7 cellular contexts compared by ENCODE assay signal in the genomic region with DNA sequence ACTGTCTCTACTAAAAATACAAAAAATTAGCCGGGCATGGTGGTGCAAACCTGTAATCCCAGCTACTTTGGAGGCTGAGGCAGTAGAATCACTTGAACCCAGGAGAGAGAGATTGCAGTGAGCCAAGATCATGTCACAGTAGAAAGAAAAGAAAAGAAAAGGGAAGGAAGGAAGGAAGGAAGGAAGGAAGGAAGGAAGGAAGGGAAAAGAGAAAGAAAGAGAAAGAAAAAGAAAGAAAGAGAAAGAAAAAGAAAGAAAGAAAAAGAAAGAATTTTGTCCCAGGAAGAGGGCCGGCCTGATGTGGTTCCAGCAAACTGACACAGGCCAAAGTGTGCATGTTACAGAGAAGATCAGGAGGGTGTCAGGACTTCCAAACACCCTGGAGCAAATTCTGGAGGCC.
DNase-seq lines count a peak whose midpoint lies in the region; ATAC-seq, FAIRE-seq and TF ChIP-seq lines count a peak whose summit lies in the region.
"Not testable (repeated sequence)": the region's sequence is repeated elsewhere in the genome, so short reads cannot be mapped to it uniquely, and the experiment has no call there.

No MANE protein-coding gene starts in this region.

- POLR2A ChIA-PET in activated CD4-positive, alpha-beta memory T cell treated with anti-CD3 and anti-CD28 coated beads for 36 hours (lab: Charles Lee), result not testable (repeated sequence)

- H3K36me3 ChIP-seq in CD4-positive, CD25-positive, alpha-beta regulatory T cell (ENCODE audit: control insufficient read depth, insufficient read depth, low read length), result peaks cover 38% of the 10 kb centered on the region
- H3K36me3 ChIP-seq in astrocyte (ENCODE audit: insufficient read depth, low read length), result peaks cover 18% of the 10 kb centered on the region

- peak overlapping the region in 2 of 3 donors; percentile 8 to 58 for H3K27ac Mint-ChIP-seq in CD4-positive, CD25-positive, alpha-beta regulatory T cell
- H3K27ac Mint-ChIP-seq in T-helper 1 cell treated with Interleukin-12 subunit alpha and Interleukin-12 subunit beta and Interleukin-4 antibody, amounts not matched to agents 30 μg/mL and 1 μg/mL, for 36 hours, result peak overlapping the region; percentile 18
- peak overlapping the region; percentile 38 for H3K27ac Mint-ChIP-seq in activated CD4-positive, alpha-beta memory T cell treated with anti-CD3 and anti-CD28 coated beads for 36 hours
- peak overlapping the region; percentile 1 for H3K27ac Mint-ChIP-seq in activated T-cell treated with anti-CD3 and anti-CD28 coated beads, Interleukin-2, amount 50 U/mL, for 72 hours
- H3K27ac Mint-ChIP-seq in astrocyte (ENCODE audit: unreplicated experiment); endothelial cell (ENCODE audit: unreplicated experiment): not testable (repeated sequence)
- H3K27ac Mint-ChIP-seq in stimulated activated effector memory CD8-positive, alpha-beta T cell treated with anti-CD3 and anti-CD28 coated beads, Interleukin-12 subunit alpha, Interleukin-12 subunit beta, amount 100 ng/mL, for 72 hours, result peak overlapping the region; percentile 51

- H3K9ac ChIP-seq in astrocyte (ENCODE audit: low read length), result not testable (repeated sequence)

- not testable (repeated sequence) for H3K9me3 ChIP-seq in CD4-positive, CD25-positive, alpha-beta regulatory T cell (ENCODE audit: control insufficient read depth in 2 of 2, low read length in 2 of 2); astrocyte (ENCODE audit: insufficient read depth, low read depth, low read length)

- not testable (repeated sequence) for H3K4me3 Mint-ChIP-seq in CD4-positive, CD25-positive, alpha-beta regulatory T cell; T-helper 1 cell treated with Interleukin-12 subunit alpha and Interleukin-12 subunit beta and Interleukin-4 antibody, amounts not matched to agents 30 μg/mL and 1 μg/mL, for 36 hours; activated CD4-positive, alpha-beta memory T cell treated with anti-CD3 and anti-CD28 coated beads for 36 hours; activated T-cell treated with anti-CD3 and anti-CD28 coated beads, Interleukin-2, amount 50 U/mL, for 72 hours; astrocyte (ENCODE audit: unreplicated experiment); stimulated activated effector memory CD8-positive, alpha-beta T cell treated with anti-CD3 and anti-CD28 coated beads, Interleukin-12 subunit alpha, Interleukin-12 subunit beta, amount 100 ng/mL, for 72 hours
- H3K4me3 Mint-ChIP-seq in endothelial cell (ENCODE audit: unreplicated experiment), result peak overlapping the region; percentile 14

- intact Hi-C loops in activated CD4-positive, alpha-beta memory T cell treated with anti-CD3 and anti-CD28 coated beads for 36 hours (cut with micrococcal nuclease), result not testable (repeated sequence)

- CTCF ChIA-PET in activated CD4-positive, alpha-beta memory T cell treated with anti-CD3 and anti-CD28 coated beads for 36 hours (lab: Charles Lee), result not testable (repeated sequence)

- not testable (repeated sequence) for H3K4me3 ChIP-seq in CD4-positive, CD25-positive, alpha-beta regulatory T cell (ENCODE audit: low read depth, low read length); astrocyte (ENCODE audit: insufficient read depth, low read depth, low read length)

- H3K27me3 ChIP-seq in CD4-positive, CD25-positive, alpha-beta regulatory T cell (ENCODE audit: control insufficient read depth, insufficient read depth, low read length); astrocyte (ENCODE audit: insufficient read depth, low read length): not testable (repeated sequence)

- H3K79me2 ChIP-seq in astrocyte (ENCODE audit: insufficient read depth, low read length), result not testable (repeated sequence)

- not testable (repeated sequence) for H3K4me2 ChIP-seq in astrocyte (ENCODE audit: low read length)

- peak; percentile 9 for FAIRE-seq in astrocyte (lab: Jason Lieb, UNC)

- H3K27ac ChIP-seq in CD4-positive, CD25-positive, alpha-beta regulatory T cell (ENCODE audit: insufficient read depth, low read length, poor library complexity, severe bottlenecking); astrocyte (ENCODE audit: low read depth, low read length): not testable (repeated sequence)

- not testable (repeated sequence) for H3K4me1 Mint-ChIP-seq in CD4-positive, CD25-positive, alpha-beta regulatory T cell; T-helper 1 cell treated with Interleukin-12 subunit alpha and Interleukin-12 subunit beta and Interleukin-4 antibody, amounts not matched to agents 30 μg/mL and 1 μg/mL, for 36 hours (ENCODE audit: low read depth); activated CD4-positive, alpha-beta memory T cell treated with anti-CD3 and anti-CD28 coated beads for 36 hours (ENCODE audit: low read depth); activated T-cell treated with anti-CD3 and anti-CD28 coated beads, Interleukin-2, amount 50 U/mL, for 72 hours (ENCODE audit: low read depth); astrocyte (ENCODE audit: low read depth, unreplicated experiment); endothelial cell (ENCODE audit: unreplicated experiment); stimulated activated effector memory CD8-positive, alpha-beta T cell treated with anti-CD3 and anti-CD28 coated beads, Interleukin-12 subunit alpha, Interleukin-12 subunit beta, amount 100 ng/mL, for 72 hours

- H2AFZ ChIP-seq in astrocyte (ENCODE audit: low read depth, low read length), result not testable (repeated sequence)

- not testable (repeated sequence) for H3K9me3 Mint-ChIP-seq in CD4-positive, CD25-positive, alpha-beta regulatory T cell; T-helper 1 cell treated with Interleukin-12 subunit alpha and Interleukin-12 subunit beta and Interleukin-4 antibody, amounts not matched to agents 30 μg/mL and 1 μg/mL, for 36 hours; activated CD4-positive, alpha-beta memory T cell treated with anti-CD3 and anti-CD28 coated beads for 36 hours; activated T-cell treated with anti-CD3 and anti-CD28 coated beads, Interleukin-2, amount 50 U/mL, for 72 hours; astrocyte (ENCODE audit: unreplicated experiment); endothelial cell (ENCODE audit: unreplicated experiment); stimulated activated effector memory CD8-positive, alpha-beta T cell treated with anti-CD3 and anti-CD28 coated beads, Interleukin-12 subunit alpha, Interleukin-12 subunit beta, amount 100 ng/mL, for 72 hours

- not testable (repeated sequence) for DNase-seq in CD4-positive, CD25-positive, alpha-beta regulatory T cell; activated CD4-positive, alpha-beta memory T cell treated with anti-CD3 and anti-CD28 coated beads for 36 hours; activated T-cell treated with anti-CD3 and anti-CD28 coated beads, Interleukin-2, amount 50 U/mL, for 72 hours; astrocyte (ENCODE audit: low read depth); endothelial cell (ENCODE audit: low spot score); stimulated activated effector memory CD8-positive, alpha-beta T cell treated with anti-CD3 and anti-CD28 coated beads, Interleukin-12 subunit alpha, Interleukin-12 subunit beta, amount 100 ng/mL, for 72 hours (ENCODE audit: low spot score in 2 of 2)

- H3K27me3 Mint-ChIP-seq in CD4-positive, CD25-positive, alpha-beta regulatory T cell; T-helper 1 cell treated with Interleukin-12 subunit alpha and Interleukin-12 subunit beta and Interleukin-4 antibody, amounts not matched to agents 30 μg/mL and 1 μg/mL, for 36 hours (ENCODE audit: low read depth); activated CD4-positive, alpha-beta memory T cell treated with anti-CD3 and anti-CD28 coated beads for 36 hours; activated T-cell treated with anti-CD3 and anti-CD28 coated beads, Interleukin-2, amount 50 U/mL, for 72 hours (ENCODE audit: low read depth); astrocyte (ENCODE audit: low read depth, unreplicated experiment); endothelial cell (ENCODE audit: unreplicated experiment): not testable (repeated sequence)

- H3K36me3 Mint-ChIP-seq in CD4-positive, CD25-positive, alpha-beta regulatory T cell, result peaks cover 42% of the 10 kb centered on the region
- H3K36me3 Mint-ChIP-seq in T-helper 1 cell treated with Interleukin-12 subunit alpha and Interleukin-12 subunit beta and Interleukin-4 antibody, amounts not matched to agents 30 μg/mL and 1 μg/mL, for 36 hours (ENCODE audit: low read depth), result peaks cover 35% of the 10 kb centered on the region
- peaks cover 38% of the 10 kb centered on the region for H3K36me3 Mint-ChIP-seq in activated CD4-positive, alpha-beta memory T cell treated with anti-CD3 and anti-CD28 coated beads for 36 hours
- H3K36me3 Mint-ChIP-seq in activated T-cell treated with anti-CD3 and anti-CD28 coated beads, Interleukin-2, amount 50 U/mL, for 72 hours (ENCODE audit: insufficient read depth in 2 of 2), result peaks cover 13 to 16% of the 10 kb centered on the region in 2 donors
- H3K36me3 Mint-ChIP-seq in astrocyte (ENCODE audit: low read depth, unreplicated experiment) (peaks cover 38% of the 10 kb centered on the region), endothelial cell (ENCODE audit: low read depth, unreplicated experiment) (peaks cover 42% of the 10 kb centered on the region)
- peaks cover 74% of the 10 kb centered on the region for H3K36me3 Mint-ChIP-seq in stimulated activated effector memory CD8-positive, alpha-beta T cell treated with anti-CD3 and anti-CD28 coated beads, Interleukin-12 subunit alpha, Interleukin-12 subunit beta, amount 100 ng/mL, for 72 hours

- ATAC-seq in CD4-positive, CD25-positive, alpha-beta regulatory T cell (ENCODE audit: low read depth in 2 of 2); activated T-cell treated with anti-CD3 and anti-CD28 coated beads, Interleukin-2, amount 50 U/mL, for 72 hours (replicated peaks in 1 of 2); stimulated activated effector memory CD8-positive, alpha-beta T cell treated with anti-CD3 and anti-CD28 coated beads, Interleukin-12 subunit alpha, Interleukin-12 subunit beta, amount 100 ng/mL, for 72 hours: not testable (repeated sequence)

- not testable (repeated sequence) for H3K4me1 ChIP-seq in CD4-positive, CD25-positive, alpha-beta regulatory T cell (ENCODE audit: control insufficient read depth, insufficient read depth, low read length, poor library complexity, severe bottlenecking); astrocyte (ENCODE audit: insufficient read depth, low read length)

- H4K20me1 ChIP-seq in astrocyte (ENCODE audit: insufficient read depth, low read length), result not testable (repeated sequence)

- not testable (repeated sequence) for TF ChIP-seq CTCF in astrocyte (IDR thresholded peaks at IDR 0.05; ENCODE audit: insufficient read depth, low read depth, low read length); endothelial cell (IDR thresholded peaks at IDR 0.05; ENCODE audit: unreplicated experiment)
